13 cellular contexts compared by ENCODE assay signal in genomic region chr4:88599298-88599697, GRCh38. TPM values are rescaled to one million over a fixed set of nuclear protein-coding genes. Genes with fewer than 3 reads are reported as not detected.
DNase-seq lines count a peak whose midpoint lies in the region; FAIRE-seq and TF ChIP-seq lines count a peak whose summit lies in the region.
"Had no signal": no experiment of that assay in that cellular context is flagged by ENCODE, and none has a peak within 500 bp of the region (broad histone marks: within the 10 kb centered on the region; RNA-seq: fewer than 3 reads in every experiment).

No MANE protein-coding gene starts in this region.

- no peak overlapping the region for H2AFZ ChIP-seq in mesenchymal stem cell (ENCODE audit: low read depth, low read length)

- H4K91ac ChIP-seq in mesenchymal stem cell (ENCODE audit: low read length): no peak overlapping the region

- no peak overlapping the region for H2BK5ac ChIP-seq in mesenchymal stem cell (ENCODE audit: low read depth, low read length, poor library complexity, severe bottlenecking)

- H3K4ac ChIP-seq in mesenchymal stem cell (ENCODE audit: low read depth in 1 of 2, low read length in 2 of 2): no peak overlapping the region

- H3K4me1 Mint-ChIP-seq in activated naive CD4-positive, alpha-beta T cell treated with anti-CD3 and anti-CD28 coated beads, Interleukin-2, amount 50 U/mL, for 24 hours: peaks cover 86% of the 10 kb centered on the region

- peak overlapping the region; percentile 54 for H3K4me3 Mint-ChIP-seq in activated naive CD4-positive, alpha-beta T cell treated with anti-CD3 and anti-CD28 coated beads, Interleukin-2, amount 50 U/mL, for 24 hours
- H3K4me3 Mint-ChIP-seq: type B pancreatic cell, WTC11 had no signal

- peaks cover 21% of the 10 kb centered on the region for H3K36me3 Mint-ChIP-seq in activated naive CD4-positive, alpha-beta T cell treated with anti-CD3 and anti-CD28 coated beads, Interleukin-2, amount 50 U/mL, for 24 hours
- H3K36me3 Mint-ChIP-seq: WTC11 had no signal

- no peaks in the 10 kb centered on the region for H3K9me3 ChIP-seq in mesenchymal stem cell (ENCODE audit: control insufficient read depth, low read length)

- H3K4me2 ChIP-seq in mesenchymal stem cell (ENCODE audit: low read length, poor library complexity, severe bottlenecking): no peak overlapping the region
- H3K4me2 ChIP-seq: BLaER1 had no signal

- no peak for FAIRE-seq in urothelium cell line (lab: Jason Lieb, UNC)
- no peak for FAIRE-seq in H54 (lab: Jason Lieb, UNC)
- FAIRE-seq: kidney had no signal

- no peak overlapping the region for H4K8ac ChIP-seq in mesenchymal stem cell (ENCODE audit: low read length)

- H2BK15ac ChIP-seq in mesenchymal stem cell (ENCODE audit: low read depth, poor library complexity, severe bottlenecking): no peak overlapping the region

- no peak overlapping the region for H2AK5ac ChIP-seq in mesenchymal stem cell (ENCODE audit: low read length, severe bottlenecking)

- no peak overlapping the region for H3K23ac ChIP-seq in mesenchymal stem cell (ENCODE audit: low read length in 2 of 2)

- TF ChIP-seq CTCF in cardiac fibroblast (IDR thresholded peaks at IDR 0.05; ENCODE audit: low read depth, low read length): no peak

- no peaks in the 10 kb centered on the region for H3K9me3 Mint-ChIP-seq in activated naive CD4-positive, alpha-beta T cell treated with anti-CD3 and anti-CD28 coated beads, Interleukin-2, amount 50 U/mL, for 24 hours
- H3K9me3 Mint-ChIP-seq: type B pancreatic cell had no signal

- H3K27ac Mint-ChIP-seq in activated naive CD4-positive, alpha-beta T cell treated with anti-CD3 and anti-CD28 coated beads, Interleukin-2, amount 50 U/mL, for 24 hours: peak overlapping the region; percentile 66
- H3K27ac Mint-ChIP-seq: type B pancreatic cell, WTC11 had no signal

- H3K79me1 ChIP-seq in mesenchymal stem cell (replicated peaks; ENCODE audit: low read length, poor library complexity, severe bottlenecking): peaks cover 6% of the 10 kb centered on the region

- peak overlapping the region; percentile 81 for H3K9ac ChIP-seq in mesenchymal stem cell (ENCODE audit: low read length)
- H3K9ac ChIP-seq: BLaER1 had no signal

- no peak overlapping the region for H2BK12ac ChIP-seq in mesenchymal stem cell (ENCODE audit: low read length in 2 of 2)

- no peaks in the 10 kb centered on the region for H3K27me3 Mint-ChIP-seq in activated naive CD4-positive, alpha-beta T cell treated with anti-CD3 and anti-CD28 coated beads, Interleukin-2, amount 50 U/mL, for 24 hours
- H3K27me3 Mint-ChIP-seq: type B pancreatic cell had no signal

- no peaks in the 10 kb centered on the region for H3K27me3 ChIP-seq in mesenchymal stem cell (ENCODE audit: control insufficient read depth in 1 of 2, insufficient read depth in 1 of 2, low read length in 2 of 2)
- H3K27me3 ChIP-seq: BLaER1 had no signal

- WGBS in mesenchymal stem cell: no CpG with 5 or more reads among the region's 3 CpGs

- no peak overlapping the region for H3K18ac ChIP-seq in mesenchymal stem cell (ENCODE audit: low read depth in 1 of 2, low read length in 2 of 2)

- no peak overlapping the region for H2BK120ac ChIP-seq in mesenchymal stem cell (ENCODE audit: low read depth, low read length)

- H3K14ac ChIP-seq in mesenchymal stem cell (ENCODE audit: low read length in 2 of 2): no peak overlapping the region

- H3K4me1 ChIP-seq in mesenchymal stem cell (ENCODE audit: control insufficient read depth, insufficient read depth, low read depth, low read length): no peaks in the 10 kb centered on the region

- H3K4me3 ChIP-seq in cardiac fibroblast (replicated peaks in 1 of 2; ENCODE audit: low read depth in 2 of 2, low read length in 2 of 2) (no peak overlapping the region), mesenchymal stem cell (ENCODE audit: insufficient read depth in 1 of 2, low read depth in 1 of 2, low read length in 2 of 2) (peak overlapping the region in 1 of 2 experiments; percentile 61)
- H3K4me3 ChIP-seq: BLaER1 had no signal

- H3K27ac ChIP-seq in mesenchymal stem cell (ENCODE audit: low read length, poor library complexity, severe bottlenecking): no peak overlapping the region
- H3K27ac ChIP-seq: BLaER1 had no signal

- H3K36me3 ChIP-seq in mesenchymal stem cell (ENCODE audit: control insufficient read depth in 1 of 2, insufficient read depth in 2 of 2, low read depth in 1 of 2, low read length in 2 of 2): peaks cover 3 to 26% of the 10 kb centered on the region in 2 experiments

- no peak for DNase-seq in activated naive CD4-positive, alpha-beta T cell treated with anti-CD3 and anti-CD28 coated beads, Interleukin-2, amount 50 U/mL, for 16 hours
- DNase-seq in cardiac fibroblast (ENCODE audit: low read depth in 2 of 2) (peak; percentile 40 to 80), mesenchymal stem cell (peak; percentile 65), urothelium cell line (ENCODE audit: low spot score) (peak; percentile 17), MV-4-11 (lab: John Stamatoyannopoulos, UW) (no peak), H54 (ENCODE audit: insufficient read length, low spot score) (no peak), OCI-M1 (lab: John Stamatoyannopoulos, UW) (no peak)
- DNase-seq: kidney, NCI-H524 had no signal

- TF ChIP-seq POLR2A in H54 (IDR thresholded peaks at IDR 0.05; ENCODE audit: low read depth, low read length): no peak

RNA-seq across cellular contexts. Expression of gene HERC3, which starts 7.0 kb away (rescaled TPM):
- polyA plus RNA-seq in mesenchymal stem cell (2013, experiment 1 of 2): 6.7 TPM
- 6.5 TPM for polyA plus RNA-seq in mesenchymal stem cell (2013, experiment 2 of 2)

Comparison
In these comparisons a context has a peak if more than half of its experiments do, and no peak if none do; other contexts are left out.
1. DNase-seq: peak in cardiac fibroblast (2 of 2), mesenchymal stem cell (single experiment) and urothelium cell line (single experiment); none in activated naive CD4-positive, alpha-beta T cell treated with anti-CD3 and anti-CD28 coated beads, Interleukin-2, amount 50 U/mL, for 16 hours (single experiment), MV-4-11 (single experiment), H54 (single experiment) and OCI-M1 (single experiment).